ENCODE assay signal across 8 cellular contexts in the genomic region with DNA sequence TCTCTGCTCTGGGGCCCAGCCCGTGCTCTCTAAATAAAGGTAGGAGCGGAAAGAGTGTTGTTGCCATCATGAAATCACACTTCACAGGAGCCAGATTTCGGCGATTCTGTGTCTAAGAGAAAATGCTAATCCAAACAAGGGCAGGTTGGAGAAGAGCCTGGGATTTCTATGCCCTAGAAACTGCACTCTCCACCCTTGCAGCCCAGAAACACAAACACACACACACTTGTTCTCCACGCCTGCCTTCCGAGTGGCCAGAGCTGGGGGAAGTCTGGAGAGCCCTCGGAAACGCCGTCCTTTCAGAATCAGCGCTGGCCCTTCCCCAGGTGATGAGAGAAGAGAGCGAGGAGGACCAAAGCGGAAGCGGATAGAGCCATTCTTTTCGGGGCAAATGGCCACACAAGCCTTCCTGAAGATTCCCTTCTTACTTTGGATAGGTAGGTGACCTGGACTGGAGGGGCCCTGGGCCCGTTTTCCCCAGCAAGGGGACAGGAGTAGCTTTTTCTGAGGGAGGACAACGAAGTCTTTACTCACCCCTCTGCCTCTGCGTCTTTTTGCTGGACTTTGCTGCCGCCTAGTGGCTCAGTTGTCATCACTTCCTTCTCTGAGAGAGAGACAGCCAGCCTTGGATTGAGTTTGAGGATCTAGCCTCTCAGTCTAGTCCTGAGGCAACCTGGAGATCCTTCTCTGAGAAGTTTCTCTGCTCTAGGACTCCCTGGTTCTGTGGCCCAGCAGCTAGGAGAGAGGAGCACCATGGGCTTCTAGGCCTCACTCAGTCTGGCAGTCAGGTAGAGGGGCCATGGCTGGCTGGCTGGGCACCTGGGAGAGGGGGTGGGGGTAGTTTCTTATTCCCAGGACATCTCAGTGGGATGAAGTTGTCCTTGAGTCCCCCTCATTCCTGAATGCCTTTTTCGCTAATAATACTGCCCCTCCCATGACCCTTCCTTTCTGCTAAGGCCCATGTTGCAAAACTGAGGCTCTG. TPM values are rescaled to one million over a fixed set of nuclear protein-coding genes. Genes with fewer than 3 reads are reported as not detected.
A peak's percentile ranks its signal among the peaks of the same experiment; 100 is the strongest.
DNase-seq lines count a peak whose midpoint lies in the region; ATAC-seq, FAIRE-seq and TF ChIP-seq lines count a peak whose summit lies in the region.

No MANE protein-coding gene starts in this region.

- H3K9me3 ChIP-seq in kidney (ENCODE audit: control insufficient read depth in 1 of 2, low read length in 2 of 2) = no peaks in the 10 kb centered on the region

- DNase-seq in G401 (ENCODE audit: low spot score) (peak; percentile 95), NCI-H2227 (lab: John Stamatoyannopoulos, UW; ENCODE audit: unreplicated experiment) (peak; percentile 86), cerebellar nuclear complex (lab: John Stamatoyannopoulos, UW) (peak; percentile 51 to 80), kidney (peak; percentile 89), mesenteric fat pad (ENCODE audit: low spot score) (no peak)
- peak; percentile 56 to 74 for DNase-seq in stimulated activated CD4-positive, alpha-beta T cell treated with anti-CD3 and anti-CD28 coated beads, Interleukin-15, amount 100 ng/mL, for 1 hour (ENCODE audit: low read depth in 1 of 2, low spot score in 1 of 2)

- H3K4me1 ChIP-seq in kidney (ENCODE audit: control insufficient read depth in 1 of 2, insufficient read depth in 1 of 2, low read depth in 1 of 2, low read length in 2 of 2) = peaks cover 17 to 22% of the 10 kb centered on the region in 2 donors

- in situ Hi-C loops in G401 (cut with HindIII; ENCODE audit: low sequenced_read_pairs) = no loop called here

- H3K36me3 ChIP-seq in kidney (ENCODE audit: control insufficient read depth in 1 of 2, insufficient read depth in 2 of 2, low read length in 2 of 2) = no peaks in the 10 kb centered on the region

- peak; percentile 70 for ATAC-seq in HG03039 (IDR thresholded peaks at IDR 0.05; ENCODE audit: unreplicated experiment)
- peak; percentile 67 to 88 for ATAC-seq in activated CD4-positive, CD25-positive, alpha-beta regulatory T cell treated with anti-CD3 and anti-CD28 coated beads, Interleukin-2, amount 50 U/mL, for 24 hours

- TF ChIP-seq CTCF in kidney (IDR thresholded peaks at IDR 0.05; ENCODE audit: borderline replicate concordance, extremely low read depth, insufficient read depth) = peak; percentile 93

- peak overlapping the region; percentile 65 to 78 for H3K9ac ChIP-seq in kidney (ENCODE audit: low read length in 2 of 2)

- peak; percentile 50 for FAIRE-seq in kidney (lab: Jason Lieb, UNC)

- intact Hi-C loops in kidney (cut with DNase I) = no loop called here

- H3K4me3 ChIP-seq in kidney (ENCODE audit: low read length in 2 of 2) = peak overlapping the region; percentile 67 to 91

- H3K27ac ChIP-seq in kidney (ENCODE audit: low read depth in 2 of 2, low read length in 2 of 2) = peak overlapping the region; percentile 94 to 97

RNA-seq across cellular contexts. Expression of gene SENP8, which starts 37.7 kb away (rescaled TPM):
- total RNA-seq in G401 (2014; rRNA removed; shearing (Covaris generic)) = 1.4 and 4.4 TPM in 2 replicates
- total RNA-seq in kidney (4.8 TPM), mesenteric fat pad (1.5 TPM)
- 5.6 TPM for polyA plus RNA-seq in kidney (ENCODE audit: insufficient read depth, low read depth, low replicate concordance)

RNA-seq across cellular contexts. Expression of gene MYO9A, which starts 38.0 kb away (rescaled TPM):
- 10.7 and 21.1 TPM in 2 replicates for total RNA-seq in G401 (2014; rRNA removed; shearing (Covaris generic))
- 132 TPM for total RNA-seq in kidney
- 5.5 TPM for polyA plus RNA-seq in kidney (ENCODE audit: insufficient read depth, low read depth, low replicate concordance)
- total RNA-seq in mesenteric fat pad = 47.1 TPM

RNA-seq across cellular contexts. Expression of gene GRAMD2A, which starts 41.7 kb away (rescaled TPM):
- total RNA-seq in G401 (2014; rRNA removed; shearing (Covaris generic)) = not detected in 2 replicates
- total RNA-seq in kidney (5.4 TPM), mesenteric fat pad (not detected)
- polyA plus RNA-seq in kidney (ENCODE audit: insufficient read depth, low read depth, low replicate concordance) = 2.7 TPM
